27 cellular contexts compared by ENCODE assay signal in genomic region chr14:102219316-102219715, GRCh38.
A peak's percentile ranks its signal among the peaks of the same experiment; 100 is the strongest.
DNase-seq lines count a peak whose midpoint lies in the region; ATAC-seq and TF ChIP-seq lines count a peak whose summit lies in the region.
"Had no signal": no experiment of that assay in that cellular context is flagged by ENCODE, and none has a peak within 500 bp of the region (broad histone marks: within the 10 kb centered on the region; RNA-seq: fewer than 3 reads in every experiment).

No MANE protein-coding gene starts in this region.

- peaks cover 32% of the 10 kb centered on the region; the same call in 1 of the 2 replicates for H3K79me2 ChIP-seq in GM23338 (replicated peaks; ENCODE audit: insufficient read depth)

- H3K27ac Mint-ChIP-seq in GM23338 (peak overlapping the region; percentile 79; the same call in 1 of the 2 replicates), nephron progenitor cell (peak overlapping the region; percentile 31)
- H3K27ac Mint-ChIP-seq in activated T-helper 1 cell treated with anti-CD3 and anti-CD28 coated beads, Interleukin-12 subunit alpha, Interleukin-12 subunit beta, Interleukin-2, Interleukin-4 antibody, amounts not matched to agents 30 ng/mL and 10 ng/mL and 1 ng/mL, durations not matched to agents 14 hours and 24 hours and 36 hours = peak overlapping the region; percentile 43
- H3K27ac Mint-ChIP-seq: activated T-helper 2 cell treated with anti-CD3 and anti-CD28 coated beads, Interferon-gamma antibody, Interleukin-2, Interleukin-4, amounts not matched to agents 10 μg/mL and 5 μg/mL and 100 μg/mL, durations not matched to agents 14 hours and 24 hours and 36 hours; effector memory CD8-positive, alpha-beta T cell; HFFc6; memory B cell had no signal

- H3K9me3 ChIP-seq in BLaER1 treated with 17β-estradiol and CSF1 and Interleukin-3, amounts not matched to agents 10 nM and 100 nM (replicated peaks in 1 of 11) = no peaks in the 10 kb centered on the region
- H3K9me3 ChIP-seq in transverse colon (no peaks in the 10 kb centered on the region), spleen (no peaks in the 10 kb centered on the region)
- H3K9me3 ChIP-seq: pancreas, SJSA1, tibial artery had no signal

- in situ Hi-C loops in transverse colon (cut with MboI; ENCODE audit: low pct_ligation_motif_present in 1 of 4, low pct_unique_long_range_greater_than_20kb in 1 of 4, low sequenced_read_pairs in 3 of 4) = no loop called here

- H3K4me2 ChIP-seq in BLaER1 treated with 17β-estradiol and CSF1 and Interleukin-3, amounts not matched to agents 10 nM and 100 nM = peak overlapping the region; percentile 25 to 83 (median 63)
- H3K4me2 ChIP-seq in GM23338 = no peak overlapping the region
- H3K4me2 ChIP-seq: smooth muscle cell had no signal

- peaks cover 40 to 67% (median 64%) of the 10 kb centered on the region in 10 experiments for H3K4me1 ChIP-seq in BLaER1 treated with 17β-estradiol and CSF1 and Interleukin-3, amounts not matched to agents 10 nM and 100 nM
- peaks cover 12% of the 10 kb centered on the region; the same call in 1 of the 2 replicates for H3K4me1 ChIP-seq in GM23338 (ENCODE audit: insufficient read depth)
- H3K4me1 ChIP-seq in transverse colon = peaks cover 0 to 16% (median 5%) of the 10 kb centered on the region in 4 donors
- peaks cover 0 to 38% (median 23%) of the 10 kb centered on the region in 6 donors for H3K4me1 ChIP-seq in spleen
- H3K4me1 ChIP-seq: pancreas had no signal

- 90 to 95% methylated on average over 4 to 16 of the region's 16 CpGs for WGBS in transverse colon (ENCODE audit: low coverage in 1 of 2), 2 donors
- WGBS in spleen, 5 donors = 95 to 98% (median 97%) methylated on average over 8 to 16 of the region's 16 CpGs

- H4K20me1 ChIP-seq in BLaER1 treated with 17β-estradiol and CSF1 and Interleukin-3, amounts not matched to agents 10 nM and 100 nM = peaks cover 52 to 86% (median 72%) of the 10 kb centered on the region in 11 experiments
- H4K20me1 ChIP-seq in GM23338 (replicated peaks; ENCODE audit: insufficient read depth) = peaks cover 4% of the 10 kb centered on the region; the same call in 1 of the 2 replicates

- H3K4me3 ChIP-seq in BLaER1 treated with 17β-estradiol and CSF1 and Interleukin-3, amounts not matched to agents 10 nM and 100 nM = no peak overlapping the region
- H3K4me3 ChIP-seq in GM23338 = no peak overlapping the region
- H3K4me3 ChIP-seq in transverse colon = no peak overlapping the region
- no peak overlapping the region for H3K4me3 ChIP-seq in spleen
- H3K4me3 ChIP-seq: coronary artery, K562, pancreas, SJSA1, smooth muscle cell, tibial artery had no signal

- H3K36me3 ChIP-seq in BLaER1 treated with 17β-estradiol and CSF1 and Interleukin-3, amounts not matched to agents 10 nM and 100 nM = peaks cover 0 to 58% (median 17%) of the 10 kb centered on the region in 11 experiments; a peak in 14 of 22 replicates
- no peaks in the 10 kb centered on the region for H3K36me3 ChIP-seq in GM23338 (ENCODE audit: insufficient read depth)
- H3K36me3 ChIP-seq in transverse colon = peaks cover 0 to 7% (median 0%) of the 10 kb centered on the region in 4 donors
- peaks cover 0 to 77% (median 14%) of the 10 kb centered on the region in 6 donors for H3K36me3 ChIP-seq in spleen

- no peak for TF ChIP-seq POLR2A in transverse colon (IDR thresholded peaks at IDR 0.05)
- no peak for TF ChIP-seq POLR2A in spleen (IDR thresholded peaks at IDR 0.05)

- intact Hi-C loops in activated T-helper 1 cell treated with anti-CD3 and anti-CD28 coated beads, Interleukin-12 subunit alpha, Interleukin-12 subunit beta, Interleukin-2, Interleukin-4 antibody, amounts not matched to agents 30 ng/mL and 10 ng/mL and 1 ng/mL, durations not matched to agents 14 hours and 24 hours and 36 hours (cut with micrococcal nuclease) = no loop called here
- intact Hi-C loops in transverse colon (cut with DNase I; ENCODE audit: low total_unique reads) = no loop called here
- intact Hi-C loops in spleen (cut with DNase I; ENCODE audit: low total_unique reads) = no loop called here

- no peak for TF ChIP-seq EP300 in transverse colon (IDR thresholded peaks at IDR 0.05; ENCODE audit: low read depth)

- DNase-seq in GM23338 (ENCODE audit: low spot score) (no peak), nephron progenitor cell (no peak), transverse colon (no peak), spleen (no peak), T-helper 9 cell (no peak)
- DNase-seq in activated T-helper 1 cell treated with anti-CD3 and anti-CD28 coated beads, Interleukin-12 subunit alpha, Interleukin-12 subunit beta, Interleukin-2, Interleukin-4 antibody, amounts not matched to agents 30 ng/mL and 10 ng/mL and 1 ng/mL, durations not matched to agents 14 hours and 24 hours and 36 hours (ENCODE audit: low spot score) = no peak
- DNase-seq: activated CD4-positive, alpha-beta T cell treated with anti-CD3 and anti-CD28 coated beads, Interleukin-2, amount 50 U/mL, for 4 hours; DMS79 treated with DMSO at 0.1 percent for 48 hours; effector memory CD8-positive, alpha-beta T cell; erythroblast; GF-D8; HFFc6; NCI-H1092; NCI-H1694 treated with DMSO at 0.1 percent for 48 hours; RPMI8226; tibial artery had no signal

- no peak for ATAC-seq in GM23338
- ATAC-seq: effector memory CD8-positive, alpha-beta T cell; K562; left lobe of liver had no signal

- TF ChIP-seq CTCF in GM23338 (conservative IDR thresholded peaks at IDR 0.05; ENCODE audit: low read depth in 2 of 2) = no peak
- TF ChIP-seq CTCF in nephron progenitor cell (IDR thresholded peaks at IDR 0.05) = no peak
- no peak for TF ChIP-seq CTCF in transverse colon (IDR thresholded peaks at IDR 0.05)
- TF ChIP-seq CTCF in spleen (IDR thresholded peaks at IDR 0.05 in 8 of 11, conservative IDR thresholded peaks at IDR 0.05 in 3 of 11) = no peak

- H3K36me3 Mint-ChIP-seq in GM23338 (ENCODE audit: low read depth) (peaks cover 3% of the 10 kb centered on the region; the same call in 1 of the 3 replicates), nephron progenitor cell (ENCODE audit: low read depth) (peaks cover 18% of the 10 kb centered on the region)
- H3K36me3 Mint-ChIP-seq in activated T-helper 1 cell treated with anti-CD3 and anti-CD28 coated beads, Interleukin-12 subunit alpha, Interleukin-12 subunit beta, Interleukin-2, Interleukin-4 antibody, amounts not matched to agents 30 ng/mL and 10 ng/mL and 1 ng/mL, durations not matched to agents 14 hours and 24 hours and 36 hours (ENCODE audit: low read depth) = no peaks in the 10 kb centered on the region
- H3K36me3 Mint-ChIP-seq: activated naive CD8-positive, alpha-beta T cell treated with anti-CD3 and anti-CD28 coated beads for 36 hours had no signal

- peak overlapping the region in 4 of 11 experiments; percentile 12 to 42 (median 32); a peak in 3 of 22 replicates for H3K9ac ChIP-seq in BLaER1 treated with 17β-estradiol and CSF1 and Interleukin-3, amounts not matched to agents 10 nM and 100 nM

- H3F3A ChIP-seq in GM23338 (replicated peaks; ENCODE audit: low read depth) = no peaks in the 10 kb centered on the region

- peak overlapping the region in 3 of 11 experiments; percentile 30 to 33 (median 33); a peak in 3 of 22 replicates for H3K27ac ChIP-seq in BLaER1 treated with 17β-estradiol and CSF1 and Interleukin-3, amounts not matched to agents 10 nM and 100 nM
- H3K27ac ChIP-seq in GM23338 (ENCODE audit: low read depth) = no peak overlapping the region
- H3K27ac ChIP-seq in transverse colon = no peak overlapping the region
- H3K27ac ChIP-seq in spleen = no peak overlapping the region
- H3K27ac ChIP-seq: coronary artery, pancreas, SJSA1, tibial artery had no signal

- no peaks in the 10 kb centered on the region for H3K27me3 ChIP-seq in BLaER1 treated with 17β-estradiol and CSF1 and Interleukin-3, amounts not matched to agents 10 nM and 100 nM
- H3K27me3 ChIP-seq in GM23338 (ENCODE audit: insufficient read depth) (no peaks in the 10 kb centered on the region), transverse colon (no peaks in the 10 kb centered on the region), spleen (replicated peaks in 1 of 7) (no peaks in the 10 kb centered on the region)
- H3K27me3 ChIP-seq: pancreas, SJSA1, tibial artery had no signal

- no peaks in the 10 kb centered on the region for H3K9me2 ChIP-seq in GM23338 (ENCODE audit: insufficient read depth)

- H3K4me3 Mint-ChIP-seq in GM23338 = no peak overlapping the region
- no peak overlapping the region for H3K4me3 Mint-ChIP-seq in activated T-helper 1 cell treated with anti-CD3 and anti-CD28 coated beads, Interleukin-12 subunit alpha, Interleukin-12 subunit beta, Interleukin-2, Interleukin-4 antibody, amounts not matched to agents 30 ng/mL and 10 ng/mL and 1 ng/mL, durations not matched to agents 14 hours and 24 hours and 36 hours
- no peak overlapping the region for H3K4me3 Mint-ChIP-seq in nephron progenitor cell
- H3K4me3 Mint-ChIP-seq: activated naive CD8-positive, alpha-beta T cell treated with anti-CD3 and anti-CD28 coated beads for 36 hours; effector memory CD8-positive, alpha-beta T cell; HFFc6; neural crest cell had no signal

- H3K9me3 Mint-ChIP-seq in GM23338 (no peaks in the 10 kb centered on the region), nephron progenitor cell (no peaks in the 10 kb centered on the region)
- no peaks in the 10 kb centered on the region for H3K9me3 Mint-ChIP-seq in activated T-helper 1 cell treated with anti-CD3 and anti-CD28 coated beads, Interleukin-12 subunit alpha, Interleukin-12 subunit beta, Interleukin-2, Interleukin-4 antibody, amounts not matched to agents 30 ng/mL and 10 ng/mL and 1 ng/mL, durations not matched to agents 14 hours and 24 hours and 36 hours
- H3K9me3 Mint-ChIP-seq: activated naive CD8-positive, alpha-beta T cell treated with anti-CD3 and anti-CD28 coated beads for 36 hours; activated T-helper 2 cell treated with anti-CD3 and anti-CD28 coated beads, Interferon-gamma antibody, Interleukin-2, Interleukin-4, amounts not matched to agents 10 μg/mL and 5 μg/mL and 100 μg/mL, durations not matched to agents 14 hours and 24 hours and 36 hours; effector memory CD8-positive, alpha-beta T cell; HFFc6; memory B cell; neural crest cell had no signal

- H2AFZ ChIP-seq in GM23338 = no peak overlapping the region

- H3K4me1 Mint-ChIP-seq in GM23338 = peaks cover 32% of the 10 kb centered on the region
- peaks cover 5% of the 10 kb centered on the region for H3K4me1 Mint-ChIP-seq in activated T-helper 1 cell treated with anti-CD3 and anti-CD28 coated beads, Interleukin-12 subunit alpha, Interleukin-12 subunit beta, Interleukin-2, Interleukin-4 antibody, amounts not matched to agents 30 ng/mL and 10 ng/mL and 1 ng/mL, durations not matched to agents 14 hours and 24 hours and 36 hours (ENCODE audit: low read depth)
- peaks cover 38% of the 10 kb centered on the region for H3K4me1 Mint-ChIP-seq in nephron progenitor cell

- H3K27me3 Mint-ChIP-seq in GM23338 (ENCODE audit: insufficient read depth, low read depth, poor library complexity) = peaks cover 8% of the 10 kb centered on the region
- no peaks in the 10 kb centered on the region for H3K27me3 Mint-ChIP-seq in activated T-helper 1 cell treated with anti-CD3 and anti-CD28 coated beads, Interleukin-12 subunit alpha, Interleukin-12 subunit beta, Interleukin-2, Interleukin-4 antibody, amounts not matched to agents 30 ng/mL and 10 ng/mL and 1 ng/mL, durations not matched to agents 14 hours and 24 hours and 36 hours (ENCODE audit: insufficient read depth)
- H3K27me3 Mint-ChIP-seq in nephron progenitor cell (ENCODE audit: low read depth, poor library complexity) = no peaks in the 10 kb centered on the region
- H3K27me3 Mint-ChIP-seq: activated naive CD8-positive, alpha-beta T cell treated with anti-CD3 and anti-CD28 coated beads for 36 hours; effector memory CD8-positive, alpha-beta T cell; memory B cell had no signal
